23 cellular contexts compared by ENCODE assay signal in the genomic region with DNA sequence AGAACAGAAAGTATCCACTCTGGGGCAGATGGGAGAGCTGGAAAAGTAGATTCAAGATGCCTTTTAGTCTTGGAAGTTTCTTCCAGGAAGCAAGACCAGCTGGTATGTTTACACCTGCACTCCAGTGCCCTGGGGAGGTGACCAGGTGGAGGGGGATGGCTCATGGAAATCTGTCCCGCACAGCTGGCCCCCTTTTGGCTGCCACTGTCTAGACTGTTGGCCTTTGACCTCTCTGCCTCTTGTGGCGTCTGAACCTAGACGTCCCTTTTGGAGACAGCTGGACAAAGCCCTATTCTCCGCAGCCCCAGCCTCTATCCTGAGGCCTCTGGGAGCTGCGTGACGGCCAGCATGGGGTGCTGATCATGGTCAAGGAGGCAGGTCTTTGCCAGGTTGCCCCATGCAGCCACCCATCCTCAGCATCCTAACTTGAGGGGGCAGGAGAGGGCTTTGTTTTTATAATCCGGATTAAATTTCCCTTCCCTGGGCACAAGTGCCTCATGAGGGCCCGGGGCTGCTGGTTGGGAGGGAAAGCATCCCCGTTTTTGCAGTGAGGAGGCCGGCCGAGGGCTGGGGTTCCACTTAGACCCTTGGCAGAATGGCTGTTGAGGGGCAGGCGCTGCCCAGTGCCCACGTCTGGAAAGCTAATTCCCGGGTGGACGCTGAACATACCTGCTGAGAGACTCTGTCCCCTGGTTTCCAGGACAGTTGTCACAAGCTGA. TPM values are rescaled to one million over a fixed set of nuclear protein-coding genes. Genes with fewer than 3 reads are reported as not detected.
A peak's percentile ranks its signal among the peaks of the same experiment; 100 is the strongest.
DNase-seq lines count a peak whose midpoint lies in the region; ATAC-seq, FAIRE-seq and TF ChIP-seq lines count a peak whose summit lies in the region.
"Had no signal": no experiment of that assay in that cellular context is flagged by ENCODE, and none has a peak within 500 bp of the region (broad histone marks: within the 10 kb centered on the region; RNA-seq: fewer than 3 reads in every experiment).

No MANE protein-coding gene starts in this region.

- no peaks in the 10 kb centered on the region for H3K36me3 Mint-ChIP-seq in MCF 10A (ENCODE audit: insufficient read depth, unreplicated experiment)

- H3K4me2 ChIP-seq in mammary epithelial cell (ENCODE audit: insufficient read depth, low read depth, low read length) (no peak overlapping the region), GM12878 (ENCODE audit: control insufficient read depth, insufficient read depth) (no peak overlapping the region)

- H3K27me3 ChIP-seq in mammary epithelial cell (ENCODE audit: insufficient read depth, low read length) (no peaks in the 10 kb centered on the region), GM12878 (replicated peaks in 1 of 2; ENCODE audit: control insufficient read depth in 2 of 2, insufficient read depth in 2 of 2, low read length in 1 of 2) (no peaks in the 10 kb centered on the region), lower lobe of right lung (ENCODE audit: low read depth) (no peaks in the 10 kb centered on the region), upper lobe of left lung (no peaks in the 10 kb centered on the region), foreskin keratinocyte (no peaks in the 10 kb centered on the region)
- H3K27me3 ChIP-seq: tibial artery had no signal

- SMC1A ChIA-PET in GM12878 (lab: Charles Lee; ENCODE audit: uncharacterized antibody, unreplicated experiment): interaction anchor here (1.0 kb wide), 1 partner anchor 8 kb away, joined by 3 read pairs; no protein-coding TSS in a partner anchor

- RAD21 ChIA-PET in GM12878 (lab: Charles Lee; ENCODE audit: unreplicated experiment): no interaction called here

- POLR2A ChIA-PET in MCF 10A (lab: Yijun Ruan, JAX): interaction anchor here (1.0 kb wide), 1 partner anchor 17 kb away, joined by 3 read pairs; the partner anchor contains the start of gene GDF15
- POLR2A ChIA-PET in GM12878 (lab: Charles Lee): interaction anchor here (0.6 to 1.4 kb wide), 2 partner anchors 9 to 103 kb away, joined by 3 to 5 read pairs; no protein-coding TSS in a partner anchor

- H3K9me3 ChIP-seq in mammary epithelial cell (replicated peaks; ENCODE audit: insufficient read depth, low read length) (no peaks in the 10 kb centered on the region), GM12878 (replicated peaks; ENCODE audit: control insufficient read depth, insufficient read depth, low read length) (no peaks in the 10 kb centered on the region; the same call in 2 of the 3 replicates), lower lobe of right lung (no peaks in the 10 kb centered on the region), upper lobe of left lung (no peaks in the 10 kb centered on the region)
- H3K9me3 ChIP-seq: tibial artery had no signal

- TF ChIP-seq EP300 in GM12878 (IDR thresholded peaks at IDR 0.05; ENCODE audit: borderline replicate concordance in 1 of 2, control insufficient read depth in 1 of 2, low read depth in 2 of 2, low read length in 2 of 2) (no peak), upper lobe of left lung (IDR thresholded peaks at IDR 0.05) (peak in 1 of 4 donors; percentile 64)

- intact Hi-C loops in MCF 10A (cut with micrococcal nuclease) (no loop called here), mammary epithelial cell (cut with micrococcal nuclease) (no loop called here), GM12878 (cut with micrococcal nuclease; ENCODE audit: unreplicated experiment) (no loop called here), lower lobe of right lung (cut with DNase I) (no loop called here)

- ATAC-seq in GM12878 (no peak), lower lobe of right lung (peak; percentile 42 to 53), upper lobe of left lung (ENCODE audit: low FRiP score in 2 of 2) (peak in 1 of 2 donors; percentile 12), SK-N-SH treated with all-trans-retinoic acid at 6 μM for 48 hours (no peak), foreskin keratinocyte (no peak)
- ATAC-seq: stimulated activated memory B cell treated with anti-CD40 and anti-IgM and Interleukin-4, amounts not matched to agents 10 μg/mL and 1 μg/mL and 100 μg/mL, for 72 hours had no signal

- CTCF ChIA-PET in MCF 10A (lab: Yijun Ruan, JAX): interaction anchor here (0.7 to 1.0 kb wide), 2 partner anchors 19 to 21 kb away, joined by 3 to 6 read pairs; no protein-coding TSS in a partner anchor
- CTCF ChIA-PET in mammary epithelial cell (lab: Charles Lee; ENCODE audit: low non-redundant PET): no interaction called here
- CTCF ChIA-PET in GM12878 (lab: Yijun Ruan, JAX): no interaction called here

- DNase-seq in MCF 10A (ENCODE audit: unreplicated experiment) (no peak), mammary epithelial cell (no peak), GM12878 (ENCODE audit: low read depth, low spot score) (no peak), lower lobe of right lung (no peak), upper lobe of left lung (peak in 1 of 2 donors; percentile 67), foreskin keratinocyte (no peak)
- DNase-seq in stimulated activated CD4-positive, alpha-beta T cell treated with anti-CD3 and anti-CD28 coated beads, Interleukin-15, amount 100 ng/mL, for 24 hours: no peak
- DNase-seq: activated effector memory CD4-positive, alpha-beta T cell treated with anti-CD3 and anti-CD28 coated beads, Interleukin-2, amount 50 U/mL, for 16 hours; CD4-positive, alpha-beta T cell; hypothalamus; naive B cell; NCI-H187; OCI-M1; stimulated activated CD4-positive, alpha-beta T cell treated with anti-CD3 and anti-CD28 coated beads, Interleukin-12 subunit alpha, Interleukin-12 subunit beta, amount 100 ng/mL, for 4 hours; T-helper 9 cell; tibial artery had no signal

- TF ChIP-seq CTCF in MCF 10A (IDR thresholded peaks at IDR 0.05; ENCODE audit: unreplicated experiment) (no peak), mammary epithelial cell (conservative IDR thresholded peaks at IDR 0.05 in 1 of 2, IDR thresholded peaks at IDR 0.05 in 1 of 2; ENCODE audit: extremely low read depth in 1 of 2, insufficient read depth in 1 of 2, low read depth in 1 of 2, low read length in 2 of 2) (no peak), GM12878 (IDR thresholded peaks at IDR 0.05 in 2 of 3, conservative IDR thresholded peaks at IDR 0.05 in 1 of 3; ENCODE audit: control insufficient read depth in 2 of 3, extremely low read depth in 1 of 3, insufficient read depth in 1 of 3, low read depth in 3 of 3, low read length in 3 of 3) (no peak), lower lobe of right lung (IDR thresholded peaks at IDR 0.05) (no peak), upper lobe of left lung (IDR thresholded peaks at IDR 0.05) (no peak), foreskin keratinocyte (conservative IDR thresholded peaks at IDR 0.05) (no peak)

- no peak for FAIRE-seq in GM12878 (lab: Jason Lieb, UNC)
- FAIRE-seq: endometrium had no signal

- H3K4me3 Mint-ChIP-seq in MCF 10A (ENCODE audit: unreplicated experiment): no peak overlapping the region
- H3K4me3 Mint-ChIP-seq: CD4-positive, alpha-beta T cell; naive B cell; stimulated activated memory B cell treated with anti-CD40 and anti-IgM and Interleukin-4, amounts not matched to agents 10 μg/mL and 1 μg/mL and 100 μg/mL, for 72 hours had no signal

- peaks cover 24% of the 10 kb centered on the region for H3K4me1 Mint-ChIP-seq in MCF 10A (ENCODE audit: insufficient read depth, unreplicated experiment)

- no peaks in the 10 kb centered on the region for H3K27me3 Mint-ChIP-seq in MCF 10A (ENCODE audit: insufficient read depth, unreplicated experiment)
- H3K27me3 Mint-ChIP-seq: progenitor cell of endocrine pancreas; stimulated activated memory B cell treated with anti-CD40 and anti-IgM and Interleukin-4, amounts not matched to agents 10 μg/mL and 1 μg/mL and 100 μg/mL, for 72 hours had no signal

- H3K4me3 ChIP-seq in mammary epithelial cell (replicated peaks in 1 of 3; ENCODE audit: insufficient read depth in 1 of 3, low read depth in 2 of 3, low read length in 3 of 3) (no peak overlapping the region), GM12878 (no peak overlapping the region), lower lobe of right lung (no peak overlapping the region), upper lobe of left lung (no peak overlapping the region)
- H3K4me3 ChIP-seq: tibial artery had no signal

- peak overlapping the region; percentile 66 for H3K27ac Mint-ChIP-seq in MCF 10A (ENCODE audit: low read depth, unreplicated experiment)
- H3K27ac Mint-ChIP-seq: CD4-positive, alpha-beta T cell; naive B cell; stimulated activated memory B cell treated with anti-CD40 and anti-IgM and Interleukin-4, amounts not matched to agents 10 μg/mL and 1 μg/mL and 100 μg/mL, for 72 hours had no signal

- BruUV-seq in MCF 10A (replicated peaks; lab: Mats Ljungman, UMichigan): no TSS peak
- no TSS peak for BruUV-seq in mammary epithelial cell (replicated peaks; lab: Mats Ljungman, UMichigan)
- no TSS peak for BruUV-seq in GM12878 (replicated peaks; lab: Mats Ljungman, UMichigan)

- dilution Hi-C loops in mammary epithelial cell (cut with HindIII; ENCODE audit: low sequenced_read_pairs): no loop called here

- 81% methylated on average over 13 of the region's 15 CpGs for WGBS in mammary epithelial cell (ENCODE audit: low coverage, missing lambda C conversion rate)
- WGBS in GM12878 (ENCODE audit: insufficient coverage, insufficient replicate concordance, low lambda C conversion rate, missing lambda C conversion rate): 83% methylated on average over 15 of the region's 15 CpGs
- 67% methylated on average over 1 to 15 of the region's 15 CpGs for WGBS in upper lobe of left lung, 2 donors

- in situ Hi-C loops in mammary epithelial cell (cut with MboI; ENCODE audit: low sequenced_read_pairs in 2 of 2) (no loop called here), GM12878 (cut with MboI) (no loop called here)

- H4K20me1 ChIP-seq in mammary epithelial cell (ENCODE audit: insufficient read depth, low read length): no peaks in the 10 kb centered on the region
- H4K20me1 ChIP-seq in GM12878 (ENCODE audit: control insufficient read depth, insufficient read depth): no peaks in the 10 kb centered on the region

- H3K4me1 ChIP-seq in mammary epithelial cell (ENCODE audit: insufficient read depth, low read length) (peaks cover 23% of the 10 kb centered on the region), GM12878 (ENCODE audit: control insufficient read depth, insufficient read depth, low read length) (peaks cover 17% of the 10 kb centered on the region), lower lobe of right lung (peaks cover 34% of the 10 kb centered on the region), upper lobe of left lung (peaks cover 24 to 40% (median 31%) of the 10 kb centered on the region in 4 donors), foreskin keratinocyte (peaks cover 18% of the 10 kb centered on the region)

- H3K9ac ChIP-seq in mammary epithelial cell (ENCODE audit: insufficient read depth, low read length) (no peak overlapping the region), GM12878 (ENCODE audit: control insufficient read depth, insufficient read depth, low read length) (no peak overlapping the region)

- H3K27ac ChIP-seq in mammary epithelial cell (ENCODE audit: insufficient read depth, low read depth, low read length) (no peak overlapping the region), GM12878 (ENCODE audit: control insufficient read depth, insufficient read depth) (no peak overlapping the region), lower lobe of right lung (peak overlapping the region; percentile 27), upper lobe of left lung (peak overlapping the region in 3 of 4 donors; percentile 39 to 75 (median 69)), foreskin keratinocyte (no peak overlapping the region)
- H3K27ac ChIP-seq: tibial artery had no signal

- H3K36me3 ChIP-seq in mammary epithelial cell (ENCODE audit: insufficient read depth, low read length): no peaks in the 10 kb centered on the region
- H3K36me3 ChIP-seq in GM12878 (ENCODE audit: control insufficient read depth in 2 of 2, insufficient read depth in 2 of 2, low read length in 1 of 2): peaks cover 0 to 6% of the 10 kb centered on the region in 2 experiments; a peak in 3 of 4 replicates
- H3K36me3 ChIP-seq in lower lobe of right lung: peaks cover 2% of the 10 kb centered on the region
- peaks cover 0 to 1% (median 0%) of the 10 kb centered on the region in 4 donors for H3K36me3 ChIP-seq in upper lobe of left lung

- H3K9me3 Mint-ChIP-seq in MCF 10A (ENCODE audit: unreplicated experiment): no peaks in the 10 kb centered on the region
- H3K9me3 Mint-ChIP-seq: CD4-positive, alpha-beta T cell; naive B cell; stimulated activated memory B cell treated with anti-CD40 and anti-IgM and Interleukin-4, amounts not matched to agents 10 μg/mL and 1 μg/mL and 100 μg/mL, for 72 hours had no signal

- TF ChIP-seq POLR2A in GM12878 (IDR thresholded peaks at IDR 0.05; ENCODE audit: low read depth, low read length) (peak; percentile 24; the same call in 1 of the 2 replicates), upper lobe of left lung (IDR thresholded peaks at IDR 0.05) (no peak)

- TF ChIP-seq RAD21 in GM12878 (IDR thresholded peaks at IDR 0.05; ENCODE audit: insufficient read depth, low read depth, low read length): no peak

- no peak overlapping the region for H2AFZ ChIP-seq in mammary epithelial cell (ENCODE audit: low read depth, low read length)
- H2AFZ ChIP-seq in GM12878 (ENCODE audit: control insufficient read depth, low read depth, low read length): no peak overlapping the region

- H3K79me2 ChIP-seq in mammary epithelial cell (ENCODE audit: insufficient read depth, low read length) (no peaks in the 10 kb centered on the region), GM12878 (ENCODE audit: control insufficient read depth, insufficient read depth, low read length) (no peaks in the 10 kb centered on the region)

RNA-seq across cellular contexts. Expression of gene GDF15, which starts 17.3 kb away (rescaled TPM):
- 193 and 288 TPM in 2 replicates for total RNA-seq in MCF 10A (2022)
- 10 to 100 TPM; 78.7 to 93.2 TPM for total RNA-seq in mammary epithelial cell
- 21.2 TPM for polyA plus RNA-seq in mammary epithelial cell
- polyA minus RNA-seq in mammary epithelial cell: 1.8 TPM
- 4.5 and 5.8 TPM in 2 replicates for total RNA-seq in GM12878 (2013; cell fraction: nucleolus; rRNA removed)
- total RNA-seq in GM12878 (2014; rRNA removed): 1.4 and 1.8 TPM in 2 replicates
- 0.31 and 0.60 TPM in 2 replicates for total RNA-seq in GM12878 (2014; rRNA removed; fragmentation: Illumina TruSeq; extraction: Trizol)
- total RNA-seq in GM12878 (2021): 1.6 and 2.2 TPM in 2 replicates
- polyA plus RNA-seq in GM12878 (2011; ENCODE audit: low read depth): 0.97 TPM
- 0.22 and 0.46 TPM in 2 replicates for polyA plus RNA-seq in GM12878 (2011; rRNA removed)
- polyA plus RNA-seq in GM12878 (2011; cell fraction: cytosol; rRNA removed): 2.1 and 2.2 TPM in 2 replicates
- polyA plus RNA-seq in GM12878 (2011; cell fraction: nucleus; rRNA removed): 3.2 and 4.0 TPM in 2 replicates
- polyA plus RNA-seq in GM12878 (2012): 3.5 and 6.0 TPM in 2 replicates
- polyA plus RNA-seq in GM12878 (2014; fragmentation: Illumina TruSeq; extraction: Trizol): 0.29 and 0.92 TPM in 2 replicates
- under 1 TPM in 1 of 2 experiments, not detected in 1; 0.11 TPM for polyA plus RNA-seq in GM12878 (2014; fragmentation: Nextera tagmentation; extraction: Ambion mirVana)
- polyA plus RNA-seq in GM12878 (2014; rRNA removed): 1.4 and 1.6 TPM in 2 replicates
- polyA plus RNA-seq in GM12878 (2016; fragmentation: Nextera tagmentation; extraction: Ambion mirVana): 1 to 10 TPM; 2.8 to 3.6 TPM
- polyA minus RNA-seq in GM12878 (2011; rRNA and poly(A)+ RNA removed): 1.6 TPM in 1 of 2 replicates, not detected in the other
- polyA minus RNA-seq in GM12878 (2011; cell fraction: cytosol; rRNA and poly(A)+ RNA removed): 2.8 and 7.8 TPM in 2 replicates
- polyA minus RNA-seq in GM12878 (2011; cell fraction: nucleus; rRNA and poly(A)+ RNA removed): 1.6 and 2.2 TPM in 2 replicates
- total RNA-seq in lower lobe of right lung: 21.2 TPM
- 100 to 1,000 TPM in 2 of 6 donors, 10 to 100 TPM in 4; 42.5 to 126 (median 68.7) TPM for total RNA-seq in upper lobe of left lung
- 0.34 and 0.67 TPM in 2 replicates for total RNA-seq in foreskin keratinocyte
- 0.48 and 0.57 TPM in 2 replicates for polyA plus RNA-seq in foreskin keratinocyte
- total RNA-seq: CD4-positive, alpha-beta T cell had no signal

RNA-seq across cellular contexts. Expression of gene PGPEP1, which starts 28.3 kb away (rescaled TPM):
- total RNA-seq in MCF 10A (2022): 6.5 and 11.9 TPM in 2 replicates
- total RNA-seq in mammary epithelial cell: 10 to 100 TPM; 16.3 to 18.7 TPM
- polyA plus RNA-seq in mammary epithelial cell: 4.5 TPM
- 7.3 TPM for polyA minus RNA-seq in mammary epithelial cell
- total RNA-seq in GM12878 (2013; cell fraction: nucleolus; rRNA removed): 50.5 and 53.8 TPM in 2 replicates
- total RNA-seq in GM12878 (2014; rRNA removed): 14.6 and 15.5 TPM in 2 replicates
- total RNA-seq in GM12878 (2014; rRNA removed; fragmentation: Illumina TruSeq; extraction: Trizol): 22.8 and 25.1 TPM in 2 replicates
- 37.9 and 39.4 TPM in 2 replicates for total RNA-seq in GM12878 (2021)
- polyA plus RNA-seq in GM12878 (2011; ENCODE audit: low read depth): 15.9 TPM
- 21.4 and 33.7 TPM in 2 replicates for polyA plus RNA-seq in GM12878 (2011; rRNA removed)
- polyA plus RNA-seq in GM12878 (2011; cell fraction: cytosol; rRNA removed): 31.7 and 40.5 TPM in 2 replicates
- polyA plus RNA-seq in GM12878 (2011; cell fraction: nucleus; rRNA removed): 39.9 and 44.3 TPM in 2 replicates
- 21.5 and 32.3 TPM in 2 replicates for polyA plus RNA-seq in GM12878 (2012)
- 11.3 and 14.4 TPM in 2 replicates for polyA plus RNA-seq in GM12878 (2014; fragmentation: Illumina TruSeq; extraction: Trizol)
- 10 to 100 TPM; 13.8 to 13.9 TPM for polyA plus RNA-seq in GM12878 (2014; fragmentation: Nextera tagmentation; extraction: Ambion mirVana)
- 18.2 and 20.7 TPM in 2 replicates for polyA plus RNA-seq in GM12878 (2014; rRNA removed)
- 10 to 100 TPM; 15.9 to 20.5 TPM for polyA plus RNA-seq in GM12878 (2016; fragmentation: Nextera tagmentation; extraction: Ambion mirVana)
- 61.1 and 73.8 TPM in 2 replicates for polyA minus RNA-seq in GM12878 (2011; rRNA and poly(A)+ RNA removed)
- polyA minus RNA-seq in GM12878 (2011; cell fraction: cytosol; rRNA and poly(A)+ RNA removed): 14.3 and 17.2 TPM in 2 replicates
- 14.3 and 22.0 TPM in 2 replicates for polyA minus RNA-seq in GM12878 (2011; cell fraction: nucleus; rRNA and poly(A)+ RNA removed)
- 40.9 TPM for total RNA-seq in lower lobe of right lung
- 10 to 100 TPM; 15.5 to 42.8 (median 28.1) TPM for total RNA-seq in upper lobe of left lung
- 4.5 and 6.4 TPM in 2 replicates for total RNA-seq in foreskin keratinocyte
- polyA plus RNA-seq in foreskin keratinocyte: 2.9 and 4.2 TPM in 2 replicates

RNA-seq across cellular contexts. Expression of gene LRRC25, which starts 28.8 kb away (rescaled TPM):
- total RNA-seq in MCF 10A (2022): not detected in 2 replicates
- total RNA-seq in mammary epithelial cell: not detected
- not detected for polyA plus RNA-seq in mammary epithelial cell
- not detected for polyA minus RNA-seq in mammary epithelial cell
- 14.5 and 19.3 TPM in 2 replicates for total RNA-seq in GM12878 (2013; cell fraction: nucleolus; rRNA removed)
- total RNA-seq in GM12878 (2014; rRNA removed): 2.5 and 2.9 TPM in 2 replicates
- 1.1 TPM in 2 replicates for total RNA-seq in GM12878 (2014; rRNA removed; fragmentation: Illumina TruSeq; extraction: Trizol)
- 2.7 TPM in 2 replicates for total RNA-seq in GM12878 (2021)
- polyA plus RNA-seq in GM12878 (2011; ENCODE audit: low read depth): 1.6 TPM
- polyA plus RNA-seq in GM12878 (2011; rRNA removed): 0.19 and 0.38 TPM in 2 replicates
- polyA plus RNA-seq in GM12878 (2011; cell fraction: cytosol; rRNA removed): 0.55 and 0.87 TPM in 2 replicates
- 0.24 and 0.42 TPM in 2 replicates for polyA plus RNA-seq in GM12878 (2011; cell fraction: nucleus; rRNA removed)
- 4.1 and 4.9 TPM in 2 replicates for polyA plus RNA-seq in GM12878 (2012)
- polyA plus RNA-seq in GM12878 (2014; fragmentation: Illumina TruSeq; extraction: Trizol): 1.00 and 1.3 TPM in 2 replicates
- under 1 TPM; 0.50 to 0.53 TPM for polyA plus RNA-seq in GM12878 (2014; fragmentation: Nextera tagmentation; extraction: Ambion mirVana)
- polyA plus RNA-seq in GM12878 (2014; rRNA removed): 2.1 and 2.7 TPM in 2 replicates
- 1 to 10 TPM; 1.2 to 1.6 TPM for polyA plus RNA-seq in GM12878 (2016; fragmentation: Nextera tagmentation; extraction: Ambion mirVana)
- 0.44 and 1.1 TPM in 2 replicates for polyA minus RNA-seq in GM12878 (2011; rRNA and poly(A)+ RNA removed)
- polyA minus RNA-seq in GM12878 (2011; cell fraction: cytosol; rRNA and poly(A)+ RNA removed): 0.67 TPM in 1 of 2 replicates, not detected in the other
- polyA minus RNA-seq in GM12878 (2011; cell fraction: nucleus; rRNA and poly(A)+ RNA removed): 0.73 and 0.86 TPM in 2 replicates
- total RNA-seq in lower lobe of right lung: 35.4 TPM
- 10 to 100 TPM in 4 of 6 donors, 1 to 10 TPM in 2; 4.0 to 49.4 (median 24.0) TPM for total RNA-seq in upper lobe of left lung
- not detected in 2 replicates for total RNA-seq in foreskin keratinocyte
- polyA plus RNA-seq in foreskin keratinocyte: not detected in 2 replicates
- total RNA-seq: A172, Daoy, NCI-H460, progenitor cell of endocrine pancreas had no signal

RNA-seq across cellular contexts. Expression of gene LSM4, which starts 45.8 kb away (rescaled TPM):
- total RNA-seq in MCF 10A (2022): 172 and 193 TPM in 2 replicates
- total RNA-seq in mammary epithelial cell: 100 to 1,000 TPM; 127 to 182 TPM
- 215 TPM for polyA plus RNA-seq in mammary epithelial cell
- polyA minus RNA-seq in mammary epithelial cell: 63.3 TPM
- total RNA-seq in GM12878 (2013; cell fraction: nucleolus; rRNA removed): 19.7 and 29.3 TPM in 2 replicates
- total RNA-seq in GM12878 (2014; rRNA removed): 430 and 457 TPM in 2 replicates
- 163 and 186 TPM in 2 replicates for total RNA-seq in GM12878 (2014; rRNA removed; fragmentation: Illumina TruSeq; extraction: Trizol)
- 248 and 251 TPM in 2 replicates for total RNA-seq in GM12878 (2021)
- 28.1 TPM for polyA plus RNA-seq in GM12878 (2011; ENCODE audit: low read depth)
- 95.6 and 140 TPM in 2 replicates for polyA plus RNA-seq in GM12878 (2011; rRNA removed)
- polyA plus RNA-seq in GM12878 (2011; cell fraction: cytosol; rRNA removed): 186 and 318 TPM in 2 replicates
- polyA plus RNA-seq in GM12878 (2011; cell fraction: nucleus; rRNA removed): 124 and 152 TPM in 2 replicates
- 117 and 128 TPM in 2 replicates for polyA plus RNA-seq in GM12878 (2012)
- polyA plus RNA-seq in GM12878 (2014; fragmentation: Illumina TruSeq; extraction: Trizol): 59.2 and 86.6 TPM in 2 replicates
- 10 to 100 TPM; 12.6 to 38.2 TPM for polyA plus RNA-seq in GM12878 (2014; fragmentation: Nextera tagmentation; extraction: Ambion mirVana)
- 439 and 477 TPM in 2 replicates for polyA plus RNA-seq in GM12878 (2014; rRNA removed)
- 100 to 1,000 TPM; 628 to 652 TPM for polyA plus RNA-seq in GM12878 (2016; fragmentation: Nextera tagmentation; extraction: Ambion mirVana)
- 21.9 and 42.9 TPM in 2 replicates for polyA minus RNA-seq in GM12878 (2011; rRNA and poly(A)+ RNA removed)
- 25.9 and 27.1 TPM in 2 replicates for polyA minus RNA-seq in GM12878 (2011; cell fraction: cytosol; rRNA and poly(A)+ RNA removed)
- 19.8 and 31.0 TPM in 2 replicates for polyA minus RNA-seq in GM12878 (2011; cell fraction: nucleus; rRNA and poly(A)+ RNA removed)
- 72.3 TPM for total RNA-seq in lower lobe of right lung
- total RNA-seq in upper lobe of left lung: 100 to 1,000 TPM in 4 of 6 donors, 10 to 100 TPM in 2; 39.8 to 147 (median 107) TPM
- 234 and 242 TPM in 2 replicates for total RNA-seq in foreskin keratinocyte
- 365 and 374 TPM in 2 replicates for polyA plus RNA-seq in foreskin keratinocyte

RNA-seq across cellular contexts. Expression of gene SSBP4, which starts 50.5 kb away (rescaled TPM):
- total RNA-seq in MCF 10A (2022) (22.3 and 26.3 TPM in 2 replicates), mammary epithelial cell (10 to 100 TPM; 34.0 to 41.0 TPM), GM12878 (2014; rRNA removed) (91.4 and 122 TPM in 2 replicates), GM12878 (2014; rRNA removed; fragmentation: Illumina TruSeq; extraction: Trizol) (32.9 and 39.5 TPM in 2 replicates), GM12878 (2021) (131 and 150 TPM in 2 replicates), lower lobe of right lung (65.6 TPM), upper lobe of left lung (100 to 1,000 TPM in 1 of 6 donors, 10 to 100 TPM in 5; 52.0 to 157 (median 84.1) TPM), foreskin keratinocyte (46.3 and 48.7 TPM in 2 replicates)
- polyA plus RNA-seq in mammary epithelial cell (14.3 TPM), GM12878 (2011; rRNA removed) (11.5 and 19.0 TPM in 2 replicates), GM12878 (2014; fragmentation: Illumina TruSeq; extraction: Trizol) (7.1 and 22.5 TPM in 2 replicates), GM12878 (2014; fragmentation: Nextera tagmentation; extraction: Ambion mirVana) (1 to 10 TPM in 1 of 2 experiments, under 1 TPM in 1; 0.37 to 6.6 TPM), GM12878 (2014; rRNA removed) (98.3 and 119 TPM in 2 replicates), GM12878 (2016; fragmentation: Nextera tagmentation; extraction: Ambion mirVana) (10 to 100 TPM; 38.3 to 58.5 TPM), foreskin keratinocyte (54.0 and 65.3 TPM in 2 replicates)
- polyA minus RNA-seq in mammary epithelial cell: 1.7 TPM
- total RNA-seq in GM12878 (2013; cell fraction: nucleolus; rRNA removed): 40.3 and 49.5 TPM in 2 replicates
- polyA plus RNA-seq in GM12878 (2011; ENCODE audit: low read depth): 12.2 TPM
- 23.2 and 39.7 TPM in 2 replicates for polyA plus RNA-seq in GM12878 (2011; cell fraction: cytosol; rRNA removed)
- 104 and 142 TPM in 2 replicates for polyA plus RNA-seq in GM12878 (2011; cell fraction: nucleus; rRNA removed)
- 52.3 and 55.4 TPM in 2 replicates for polyA plus RNA-seq in GM12878 (2012)
- 4.2 and 21.6 TPM in 2 replicates for polyA minus RNA-seq in GM12878 (2011; rRNA and poly(A)+ RNA removed)
- polyA minus RNA-seq in GM12878 (2011; cell fraction: cytosol; rRNA and poly(A)+ RNA removed): 20.1 and 26.7 TPM in 2 replicates
- 23.2 and 48.4 TPM in 2 replicates for polyA minus RNA-seq in GM12878 (2011; cell fraction: nucleus; rRNA and poly(A)+ RNA removed)

Comparison
In these comparisons a context has a peak if more than half of its experiments do, and no peak if none do; other contexts are left out.
1. H3K27ac ChIP-seq: peak in lower lobe of right lung (single experiment) and upper lobe of left lung (3 of 4); none in mammary epithelial cell (single experiment), GM12878 (single experiment) and foreskin keratinocyte (single experiment).
2. ATAC-seq: peak in lower lobe of right lung (2 of 2); none in GM12878 (single experiment), SK-N-SH treated with all-trans-retinoic acid at 6 μM for 48 hours (single experiment) and foreskin keratinocyte (single experiment).